ENCODE assay signal across 18 cellular contexts in genomic region chr3:15476378-15476777, GRCh38. TPM values are rescaled to one million over a fixed set of nuclear protein-coding genes. Genes with fewer than 3 reads are reported as not detected.
DNase-seq lines count a peak whose midpoint lies in the region; ATAC-seq and TF ChIP-seq lines count a peak whose summit lies in the region.
"Had no signal": no experiment of that assay in that cellular context is flagged by ENCODE, and none has a peak within 500 bp of the region (broad histone marks: within the 10 kb centered on the region; RNA-seq: fewer than 3 reads in every experiment).

No MANE protein-coding gene starts in this region.

- DNase-seq in NCI-H2171 treated with DMSO at 0.1 percent for 48 hours (lab: John Stamatoyannopoulos, UW) (peak; percentile 2), NCI-H2171 (lab: John Stamatoyannopoulos, UW) (no peak), RKO (ENCODE audit: low spot score) (peak; percentile 36), fibroblast of pulmonary artery (ENCODE audit: low read depth) (peak; percentile 14), stromal cell of bone marrow (ENCODE audit: low read depth) (peak; percentile 14), HuH-7.5 (ENCODE audit: low spot score) (no peak), omental fat pad (ENCODE audit: low spot score) (no peak)
- DNase-seq in stimulated activated CD4-positive, alpha-beta T cell treated with anti-CD3 and anti-CD28 coated beads, Interleukin-15, amount 100 ng/mL, for 24 hours: no peak
- DNase-seq: activated CD4-positive, CD25-positive, alpha-beta regulatory T cell; activated naive CD8-positive, alpha-beta T cell treated with anti-CD3 and anti-CD28 coated beads, Interleukin-2, amount 10 ng/mL, durations not matched to agents 7 days and 5 days; heart left ventricle; naive thymus-derived CD4-positive, alpha-beta T cell; NCI-H2029 treated with DMSO at 0.1 percent for 48 hours; NCI-H510A; testis had no signal

- H3K4me3 ChIP-seq in fibroblast of pulmonary artery (replicated peaks; ENCODE audit: low read depth, low read length): no peak overlapping the region
- H3K4me3 ChIP-seq: heart left ventricle, lung, SK-N-MC, smooth muscle cell, testis had no signal

- no peak for ATAC-seq in omental fat pad (ENCODE audit: low FRiP score)
- ATAC-seq: naive thymus-derived CD4-positive, alpha-beta T cell had no signal

- TF ChIP-seq CTCF in fibroblast of pulmonary artery (IDR thresholded peaks at IDR 0.05; ENCODE audit: low read length, missing control alignments) (no peak), omental fat pad (IDR thresholded peaks at IDR 0.05) (no peak)

RNA-seq across cellular contexts. Expression of gene COLQ, which starts 45.1 kb away (rescaled TPM):
- 1 to 10 TPM; 1.2 to 3.9 (median 1.9) TPM for total RNA-seq in omental fat pad

RNA-seq across cellular contexts. Expression of gene EAF1, which starts 49.0 kb away (rescaled TPM):
- total RNA-seq in omental fat pad: 10 to 100 TPM; 17.5 to 53.0 (median 22.0) TPM

RNA-seq across cellular contexts. Expression of gene METTL6, which starts 49.0 kb away (rescaled TPM):
- total RNA-seq in omental fat pad: 10 to 100 TPM; 11.4 to 16.9 (median 12.9) TPM

Comparison
In these comparisons a context has a peak if more than half of its experiments do, and no peak if none do; other contexts are left out.
1. DNase-seq: peak in NCI-H2171 treated with DMSO at 0.1 percent for 48 hours (single experiment), RKO (single experiment), fibroblast of pulmonary artery (single experiment) and stromal cell of bone marrow (single experiment); none in NCI-H2171 (single experiment), stimulated activated CD4-positive, alpha-beta T cell treated with anti-CD3 and anti-CD28 coated beads, Interleukin-15, amount 100 ng/mL, for 24 hours (single experiment), HuH-7.5 (single experiment) and omental fat pad (single experiment).